18 cellular contexts compared by ENCODE assay signal in genomic region chr6:63705707-63706106, GRCh38.
"Had no signal": no experiment of that assay in that cellular context is flagged by ENCODE, and none has a peak within 500 bp of the region (broad histone marks: within the 10 kb centered on the region; RNA-seq: fewer than 3 reads in every experiment).

No MANE protein-coding gene starts in this region.

- H3K27me3 Mint-ChIP-seq: dendritic cell treated with granulocyte-macrophage colony-stimulating factor and Interleukin-4, amounts not matched to agents 40 ng/mL and 50 ng/mL, for 4 days had no signal

- DNase-seq: activated CD4-positive, alpha-beta T cell treated with anti-CD3 and anti-CD28 coated beads, Interleukin-2, amount 50 U/mL, for 1 hour; activated CD8-positive, alpha-beta memory T cell treated with anti-CD3 and anti-CD28 coated beads, Interleukin-2, amount 50 U/mL, for 48 hours; activated gamma-delta T cell; amniotic stem cell; brain microvascular endothelial cell; cerebellar nuclear complex; endodermal cell; erythroblast; midbrain; posterior cingulate gyrus; SK-N-SH; stimulated activated CD4-positive, alpha-beta T cell treated with anti-CD3 and anti-CD28 coated beads, Interleukin-15, amount 100 ng/mL, for 24 hours; stimulated activated CD4-positive, alpha-beta T cell treated with anti-CD3 and anti-CD28 coated beads, Interleukin-4, amount 100 ng/mL, for 24 hours; stomach; thyroid gland; uterus had no signal

- H3K4me1 Mint-ChIP-seq: endodermal cell, WTC11 had no signal

- H3K9me3 Mint-ChIP-seq: dendritic cell treated with granulocyte-macrophage colony-stimulating factor and Interleukin-4, amounts not matched to agents 40 ng/mL and 50 ng/mL, for 4 days; endodermal cell; WTC11 had no signal

- ATAC-seq: WTC11 had no signal

- H3K27ac Mint-ChIP-seq: dendritic cell treated with granulocyte-macrophage colony-stimulating factor and Interleukin-4, amounts not matched to agents 40 ng/mL and 50 ng/mL, for 4 days; endodermal cell; WTC11 had no signal

- H3K4me3 Mint-ChIP-seq: dendritic cell treated with granulocyte-macrophage colony-stimulating factor and Interleukin-4, amounts not matched to agents 40 ng/mL and 50 ng/mL, for 4 days; endodermal cell; WTC11 had no signal
